In genomic region chr3:169430687-169431404, GRCh38 we compare ENCODE assay signal across 9 cellular contexts.
DNase-seq lines count a peak whose midpoint lies in the region; ATAC-seq, FAIRE-seq and TF ChIP-seq lines count a peak whose summit lies in the region.
"Had no signal": no experiment of that assay in that cellular context is flagged by ENCODE, and none has a peak within 500 bp of the region (broad histone marks: within the 10 kb centered on the region; RNA-seq: fewer than 3 reads in every experiment).

No MANE protein-coding gene starts in this region.

- no TSS peak for BruUV-seq in IMR-90 (replicated peaks; lab: Mats Ljungman, UMichigan)

- no peak overlapping the region for H2BK5ac ChIP-seq in IMR-90 (ENCODE audit: low read depth, low read length, poor library complexity, severe bottlenecking)

- TF ChIP-seq POLR2A in IMR-90 (IDR thresholded peaks at IDR 0.05; ENCODE audit: low read depth, low read length) (no peak), GM18505 (IDR thresholded peaks at IDR 0.05; ENCODE audit: borderline replicate concordance, extremely low read depth, insufficient read depth, insufficient read length) (no peak)

- DNase-seq in IMR-90: peak; percentile 19
- peak; percentile 78 for DNase-seq in bronchial epithelial cell (ENCODE audit: low read depth)
- no peak for DNase-seq in progenitor cell of endocrine pancreas (ENCODE audit: low spot score, unreplicated experiment)
- DNase-seq in posterior cingulate gyrus: no peak
- no peak for DNase-seq in T-helper 17 cell
- no peak for DNase-seq in retina
- DNase-seq: NCI-H187 had no signal

- H2AK5ac ChIP-seq in IMR-90 (ENCODE audit: low read depth, low read length): no peak overlapping the region

- H2AFZ ChIP-seq in IMR-90 (replicated peaks; ENCODE audit: low read length, poor library complexity): no peak overlapping the region

- H3K27ac Mint-ChIP-seq in progenitor cell of endocrine pancreas (peak overlapping the region; percentile 93), T-helper 17 cell (no peak overlapping the region)

- no peaks in the 10 kb centered on the region for H3K9me1 ChIP-seq in IMR-90 (ENCODE audit: insufficient read depth, low read length)

- H3K27me3 ChIP-seq in IMR-90 (ENCODE audit: control insufficient read depth, insufficient read depth, low read length): no peaks in the 10 kb centered on the region
- H3K27me3 ChIP-seq in bronchial epithelial cell (ENCODE audit: control insufficient read depth, insufficient read depth, low read length): no peaks in the 10 kb centered on the region

- no peak overlapping the region for H2BK20ac ChIP-seq in IMR-90 (ENCODE audit: low read depth, low read length)

- intact Hi-C loops in IMR-90 (cut with micrococcal nuclease): no loop called here
- intact Hi-C loops in posterior cingulate gyrus (cut with DNase I): no loop called here

- no peak overlapping the region for H3K4me2 ChIP-seq in IMR-90 (ENCODE audit: low read depth, low read length)

- H3K36me3 Mint-ChIP-seq in progenitor cell of endocrine pancreas (ENCODE audit: insufficient read depth) (peaks cover 19% of the 10 kb centered on the region), T-helper 17 cell (ENCODE audit: low read depth) (no peaks in the 10 kb centered on the region)

- no peaks in the 10 kb centered on the region for H3K9me3 ChIP-seq in IMR-90 (ENCODE audit: control insufficient read depth, insufficient read depth, low read length)
- H3K9me3 ChIP-seq in T-helper 17 cell (ENCODE audit: control insufficient read depth, low read length, poor library complexity, severe bottlenecking): peaks cover 4% of the 10 kb centered on the region

- no peak overlapping the region for H4K91ac ChIP-seq in IMR-90 (ENCODE audit: insufficient read depth, low read depth, low read length)

- H3K27ac ChIP-seq in IMR-90 (ENCODE audit: insufficient read depth, low read length): no peak overlapping the region; the same call in 1 of the 2 replicates

- in situ Hi-C loops in IMR-90 (cut with MboI; ENCODE audit: low sequenced_read_pairs): no loop called here

- TF ChIP-seq CTCF in IMR-90 (conservative IDR thresholded peaks at IDR 0.05; ENCODE audit: low read depth, low read length) (no peak), bronchial epithelial cell (IDR thresholded peaks at IDR 0.05; ENCODE audit: insufficient read depth, low read length, severe bottlenecking) (no peak), progenitor cell of endocrine pancreas (IDR thresholded peaks at IDR 0.05; ENCODE audit: unreplicated experiment) (no peak)

- H3K79me1 ChIP-seq in IMR-90 (ENCODE audit: low read depth in 1 of 2, low read length in 2 of 2): no peaks in the 10 kb centered on the region

- no peak overlapping the region for H3K9ac ChIP-seq in IMR-90 (ENCODE audit: low read depth, low read length)

- H4K5ac ChIP-seq in IMR-90 (ENCODE audit: low read depth, low read length): no peak overlapping the region

- H3K4me1 ChIP-seq in IMR-90 (ENCODE audit: control insufficient read depth, insufficient read depth, low read length): peaks cover 3% of the 10 kb centered on the region; the same call in 1 of the 2 replicates

- no peak overlapping the region for H3K14ac ChIP-seq in IMR-90 (replicated peaks; ENCODE audit: low read depth, low read length)

- no peak overlapping the region for H4K8ac ChIP-seq in IMR-90 (ENCODE audit: low read depth in 2 of 2, low read length in 2 of 2)

- H3K9me3 Mint-ChIP-seq in progenitor cell of endocrine pancreas (ENCODE audit: low read depth): no peaks in the 10 kb centered on the region

- H3K23ac ChIP-seq in IMR-90 (ENCODE audit: low read depth, low read length): no peak overlapping the region

- WGBS in IMR-90 (ENCODE audit: extremely low coverage in 2 of 2, insufficient read length in 1 of 2), 2 experiments: no CpG with 5 or more reads among the region's 3 CpGs

- H3K27me3 Mint-ChIP-seq in progenitor cell of endocrine pancreas (no peaks in the 10 kb centered on the region), T-helper 17 cell (peaks cover 4% of the 10 kb centered on the region)

- dilution Hi-C loops in IMR-90 (cut with HindIII; ENCODE audit: low sequenced_read_pairs, unreplicated experiment): no loop called here

- H3K36me3 ChIP-seq in IMR-90 (ENCODE audit: control insufficient read depth, insufficient read depth, low read length) (no peaks in the 10 kb centered on the region), bronchial epithelial cell (ENCODE audit: control insufficient read depth, insufficient read depth, low read length) (no peaks in the 10 kb centered on the region)

- no peak overlapping the region for H3K18ac ChIP-seq in IMR-90 (ENCODE audit: low read depth, low read length)

- H2BK15ac ChIP-seq in IMR-90 (ENCODE audit: low read depth, low read length): no peak overlapping the region

- no peaks in the 10 kb centered on the region for H4K20me1 ChIP-seq in IMR-90 (ENCODE audit: insufficient read depth, low read length)

- H3K4me3 Mint-ChIP-seq in progenitor cell of endocrine pancreas (ENCODE audit: low read depth) (no peak overlapping the region), T-helper 17 cell (no peak overlapping the region)

- H3K4ac ChIP-seq in IMR-90 (ENCODE audit: low read depth, low read length): no peak overlapping the region

- no peak overlapping the region for H3K56ac ChIP-seq in IMR-90 (ENCODE audit: extremely low read depth, insufficient read depth, low read length)

- no peak for TF ChIP-seq RAD21 in IMR-90 (IDR thresholded peaks at IDR 0.05; ENCODE audit: low read length)

- ATAC-seq in GM19455 (IDR thresholded peaks at IDR 0.05; ENCODE audit: unreplicated experiment) (peak; percentile 57), IMR-90 (ENCODE audit: low read depth) (peak; percentile 40), GM18505 (IDR thresholded peaks at IDR 0.05; ENCODE audit: unreplicated experiment) (no peak), T-helper 17 cell (no peak)

- CTCF ChIA-PET in IMR-90 (lab: Yijun Ruan, JAX): interaction anchor here (0.7 kb wide), 1 partner anchor 22 kb away, joined by 3 read pairs; no protein-coding TSS in a partner anchor

- H3K4me3 ChIP-seq in IMR-90 (ENCODE audit: insufficient read depth, low read depth, low read length) (no peak overlapping the region), bronchial epithelial cell (ENCODE audit: low read depth, low read length) (no peak overlapping the region)

- H2BK120ac ChIP-seq in IMR-90 (ENCODE audit: low read depth, low read length): no peak overlapping the region

- H3K4me1 Mint-ChIP-seq in progenitor cell of endocrine pancreas (ENCODE audit: low read depth) (peaks cover 56% of the 10 kb centered on the region), T-helper 17 cell (peaks cover 7% of the 10 kb centered on the region)

- FAIRE-seq in bronchial epithelial cell (lab: Jason Lieb, UNC): peak; percentile 43

- POLR2A ChIA-PET in IMR-90 (lab: Charles Lee; ENCODE audit: unreplicated experiment): no interaction called here

- no peak overlapping the region for H2AK9ac ChIP-seq in IMR-90 (replicated peaks; ENCODE audit: low read depth, low read length, poor library complexity)

TF ChIP-seq in IMR-90, 13 proteins besides CTCF, POLR2A, EP300 and RAD21:
- no peak for TF ChIP-seq RFX5 (IDR thresholded peaks at IDR 0.05; ENCODE audit: low read depth, low read length)
- TF ChIP-seq MXI1 (IDR thresholded peaks at IDR 0.05; ENCODE audit: borderline replicate concordance, low read depth, low read length): no peak
- TF ChIP-seq FOS (IDR thresholded peaks at IDR 0.05; ENCODE audit: low read depth, low read length): no peak
- TF ChIP-seq SMC3 (IDR thresholded peaks at IDR 0.05; ENCODE audit: low read depth, low read length): no peak
- TF ChIP-seq BHLHE40 (IDR thresholded peaks at IDR 0.05; ENCODE audit: low read depth, low read length): no peak
- TF ChIP-seq NFE2L2 (IDR thresholded peaks at IDR 0.05; ENCODE audit: low read depth, low read length): peak; percentile 72

Comparison
In these comparisons a context has a peak if more than half of its experiments do, and no peak if none do; other contexts are left out.
1. ATAC-seq: peak in GM19455 (single experiment) and IMR-90 (single experiment); none in GM18505 (single experiment) and T-helper 17 cell (single experiment).
2. DNase-seq: peak in IMR-90 (single experiment) and bronchial epithelial cell (single experiment); none in progenitor cell of endocrine pancreas (single experiment), posterior cingulate gyrus (0 of 10), T-helper 17 cell (0 of 3) and retina (single experiment).